ENCODE assay signal across 8 cellular contexts in genomic region chr16:66954097-66954659, GRCh38. TPM values are rescaled to one million over a fixed set of nuclear protein-coding genes. Genes with fewer than 3 reads are reported as not detected.
A peak's percentile ranks its signal among the peaks of the same experiment; 100 is the strongest.
DNase-seq lines count a peak whose midpoint lies in the region; ATAC-seq and TF ChIP-seq lines count a peak whose summit lies in the region.

No MANE protein-coding gene starts in this region.

- H3K27ac Mint-ChIP-seq in activated T-helper 17 cell treated with anti-CD3 and anti-CD28 coated beads, Interleukin-2, amount 50 U/mL, for 72 hours, result no peak overlapping the region

- peaks cover 3 to 5% of the 10 kb centered on the region in 2 experiments for H3K4me1 ChIP-seq in neutrophil (ENCODE audit: control insufficient read depth in 1 of 2, insufficient read depth in 1 of 2, low read depth in 1 of 2, low read length in 1 of 2)

- no peaks in the 10 kb centered on the region for H3K36me3 Mint-ChIP-seq in activated T-helper 17 cell treated with anti-CD3 and anti-CD28 coated beads, Interleukin-2, amount 50 U/mL, for 72 hours (ENCODE audit: low read depth)

- H3K4me3 Mint-ChIP-seq in activated T-helper 17 cell treated with anti-CD3 and anti-CD28 coated beads, Interleukin-2, amount 50 U/mL, for 72 hours, result no peak overlapping the region

- H3K36me3 ChIP-seq in GM06990 (ENCODE audit: control insufficient read depth, insufficient read depth, low read length) (no peaks in the 10 kb centered on the region), neutrophil (no peaks in the 10 kb centered on the region)

- ATAC-seq in activated T-helper 17 cell treated with anti-CD3 and anti-CD28 coated beads, Interleukin-2, amount 50 U/mL, for 72 hours (replicated peaks), result peak; percentile 79
- no peak for ATAC-seq in GM19463 (IDR thresholded peaks at IDR 0.05; ENCODE audit: unreplicated experiment)

- POLR2A ChIA-PET in RWPE1 (lab: Yijun Ruan, JAX; ENCODE audit: low non-redundant PET), result interaction anchor here (0.7 kb wide), 1 partner anchor 216 kb away, joined by 4 read pairs; the partner anchor contains the start of gene NOL3

- H3K27me3 ChIP-seq in GM06990 (replicated peaks; ENCODE audit: control insufficient read depth, insufficient read depth, low read length) (no peaks in the 10 kb centered on the region), neutrophil (peaks cover 49% of the 10 kb centered on the region)

- CTCF ChIA-PET in RWPE1 (lab: Yijun Ruan, JAX), result interaction anchor here (0.6 to 1.7 kb wide), 11 partner anchors 10 to 572 kb away, joined by 3 to 12 read pairs (median 4); no protein-coding TSS in a partner anchor

- peaks cover 26% of the 10 kb centered on the region for H3K27me3 Mint-ChIP-seq in activated T-helper 17 cell treated with anti-CD3 and anti-CD28 coated beads, Interleukin-2, amount 50 U/mL, for 72 hours

- DNase-seq in GM06990 (ENCODE audit: extremely low read depth, insufficient read length), result no peak
- no peak for DNase-seq in LNCaP clone FGC (ENCODE audit: low read depth)
- DNase-seq in RWPE1 (ENCODE audit: low spot score), result peak; percentile 82
- peak; percentile 58 for DNase-seq in fibroblast of the conjunctiva (ENCODE audit: low read depth)
- peak; percentile 90 for DNase-seq in superior temporal gyrus (ENCODE audit: extremely low spot score)

- TF ChIP-seq CTCF in GM06990 (IDR thresholded peaks at IDR 0.05; ENCODE audit: insufficient read depth, low read length, poor library complexity, severe bottlenecking), result peak; percentile 82
- TF ChIP-seq CTCF in LNCaP clone FGC (IDR thresholded peaks at IDR 0.05; ENCODE audit: control insufficient read depth, extremely low read depth, insufficient read depth), result peak; percentile 94
- peak; percentile 82 for TF ChIP-seq CTCF in RWPE1 (conservative IDR thresholded peaks at IDR 0.05; ENCODE audit: low read depth)
- TF ChIP-seq CTCF in neutrophil (IDR thresholded peaks at IDR 0.05), result peak; percentile 40

- peaks cover 5% of the 10 kb centered on the region for H3K9me3 Mint-ChIP-seq in activated T-helper 17 cell treated with anti-CD3 and anti-CD28 coated beads, Interleukin-2, amount 50 U/mL, for 72 hours

- H3K27ac ChIP-seq in RWPE1 (no peak overlapping the region), neutrophil (no peak overlapping the region)

- no peaks in the 10 kb centered on the region for H3K9me3 ChIP-seq in neutrophil

- peaks cover 17% of the 10 kb centered on the region for H3K4me1 Mint-ChIP-seq in activated T-helper 17 cell treated with anti-CD3 and anti-CD28 coated beads, Interleukin-2, amount 50 U/mL, for 72 hours

- H3K4me3 ChIP-seq in GM06990 (replicated peaks; ENCODE audit: low read depth, low read length) (no peak overlapping the region), LNCaP clone FGC (ENCODE audit: low read depth, low read length) (no peak overlapping the region), neutrophil (ENCODE audit: low read depth in 1 of 2, low read length in 1 of 2) (no peak overlapping the region)

RNA-seq across cellular contexts. Expression of gene CES3, which starts 6.9 kb away (rescaled TPM):
- total RNA-seq in activated T-helper 17 cell treated with anti-CD3 and anti-CD28 coated beads, Interleukin-2, amount 50 U/mL, for 72 hours, result 1 to 10 TPM; 2.6 to 4.2 TPM

RNA-seq across cellular contexts. Expression of gene CES2, which starts 18.9 kb away (rescaled TPM):
- total RNA-seq in activated T-helper 17 cell treated with anti-CD3 and anti-CD28 coated beads, Interleukin-2, amount 50 U/mL, for 72 hours, result 10 to 100 TPM; 31.2 to 31.5 TPM

RNA-seq across cellular contexts. Expression of gene CIAO2B, which starts 20.0 kb away (rescaled TPM):
- total RNA-seq in activated T-helper 17 cell treated with anti-CD3 and anti-CD28 coated beads, Interleukin-2, amount 50 U/mL, for 72 hours, result 100 to 1,000 TPM; 153 to 167 TPM

RNA-seq across cellular contexts. Expression of gene RRAD, which starts 28.8 kb away (rescaled TPM):
- total RNA-seq in activated T-helper 17 cell treated with anti-CD3 and anti-CD28 coated beads, Interleukin-2, amount 50 U/mL, for 72 hours, result 1 to 10 TPM; 2.1 to 6.5 TPM

RNA-seq across cellular contexts. Expression of gene CES4A, which starts 34.2 kb away (rescaled TPM):
- total RNA-seq in activated T-helper 17 cell treated with anti-CD3 and anti-CD28 coated beads, Interleukin-2, amount 50 U/mL, for 72 hours, result 10 to 100 TPM; 18.3 to 43.5 TPM

Comparison
In these comparisons a context has a peak if more than half of its experiments do, and no peak if none do; other contexts are left out.
1. DNase-seq: peak in RWPE1 (single experiment), fibroblast of the conjunctiva (single experiment) and superior temporal gyrus (single experiment); none in GM06990 (single experiment) and LNCaP clone FGC (single experiment).
2. CTCF ChIP-seq: peak in every context shown above with its lines; median percentile 94 in LNCaP clone FGC; 82 in GM06990; 82 in RWPE1; 40 in neutrophil.